ENCODE assay signal across 8 cellular contexts in genomic region chr2:159797468-159798375, GRCh38. TPM values are rescaled to one million over a fixed set of nuclear protein-coding genes. Genes with fewer than 3 reads are reported as not detected.
DNase-seq lines count a peak whose midpoint lies in the region; ATAC-seq and TF ChIP-seq lines count a peak whose summit lies in the region.

Gene CD302, minus strand, starts transcription at chr2:159798208. Its CDS starts 10 bp downstream, at chr2:159798198.

- WGBS in right cardiac atrium, result under 1% methylated on average over 83 of the region's 83 CpGs
- 2% methylated on average over 70 of the region's 83 CpGs for WGBS in prostate gland

- peaks cover 20% of the 10 kb centered on the region for H3K4me1 ChIP-seq in ACC112 (ENCODE audit: control insufficient read depth, insufficient read depth, low read length, unreplicated experiment)
- peaks cover 23% of the 10 kb centered on the region for H3K4me1 ChIP-seq in SJSA1 (replicated peaks)
- no peaks in the 10 kb centered on the region for H3K4me1 ChIP-seq in right cardiac atrium (ENCODE audit: control insufficient read depth, insufficient read depth, low read length)
- H3K4me1 ChIP-seq in prostate gland (replicated peaks), result no peaks in the 10 kb centered on the region

- H2AFZ ChIP-seq in ACC112 (ENCODE audit: low read length, unreplicated experiment), result peak within 1 kb of the TSS; percentile 97

- H3K27ac ChIP-seq in ACC112 (ENCODE audit: low read depth, low read length) (no peak within 1 kb of the TSS), SJSA1 (0 out of 2 replicates have a peak within 1 kb of the TSS, but pooled peaks have one; percentile 10), right cardiac atrium (ENCODE audit: low read length) (peak within 1 kb of the TSS; percentile 69), prostate gland (peak within 1 kb of the TSS; percentile 55 to 60)

- H3K9me3 ChIP-seq in SJSA1 (replicated peaks) (no peaks in the 10 kb centered on the region), right cardiac atrium (ENCODE audit: control insufficient read depth, low read length) (no peaks in the 10 kb centered on the region), prostate gland (no peaks in the 10 kb centered on the region)

- H3K36me3 ChIP-seq in ACC112 (ENCODE audit: insufficient read depth, low read length) (no peaks in the 10 kb centered on the region), SJSA1 (no peaks in the 10 kb centered on the region), prostate gland (no peaks in the 10 kb centered on the region)

- TF ChIP-seq POLR2A in prostate gland (IDR thresholded peaks at IDR 0.05), result no peak

- H3K4me3 ChIP-seq in ACC112 (ENCODE audit: low read depth, low read length), result peak within 1 kb of the TSS; percentile 94
- H3K4me3 ChIP-seq in SJSA1, result peak within 1 kb of the TSS; percentile 67
- H3K4me3 ChIP-seq in right cardiac atrium (ENCODE audit: low read length), result peak within 1 kb of the TSS; percentile 44
- H3K4me3 ChIP-seq in prostate gland, result peak within 1 kb of the TSS; percentile 50 to 68

- no peak for TF ChIP-seq CTCF in prostate gland (IDR thresholded peaks at IDR 0.05)

- DNase-seq in SJSA1 (ENCODE audit: low read depth in 1 of 2, low spot score in 2 of 2) (peak; percentile 67 to 70), amygdala (lab: John Stamatoyannopoulos, UW) (peak in 40 of 56 donors; percentile 5 to 62 (median 38)), right cardiac atrium (peak; percentile 85 to 94 (median 92)), prostate gland (ENCODE audit: low spot score) (peak; percentile 43), kidney glomerular epithelial cell (lab: John Stamatoyannopoulos, UW) (no peak)

- H3K79me2 ChIP-seq in ACC112 (ENCODE audit: control insufficient read depth, insufficient read depth, low read length, unreplicated experiment), result peaks cover 14% of the 10 kb centered on the region

- H3K27me3 ChIP-seq in ACC112 (ENCODE audit: insufficient read depth, low read length) (no peaks in the 10 kb centered on the region), SJSA1 (replicated peaks) (no peaks in the 10 kb centered on the region), right cardiac atrium (ENCODE audit: control insufficient read depth, insufficient read depth) (no peaks in the 10 kb centered on the region), prostate gland (replicated peaks; ENCODE audit: insufficient read depth) (no peaks in the 10 kb centered on the region)

- intact Hi-C loops in right cardiac atrium (cut with DNase I), result no loop called here
- intact Hi-C loops in prostate gland (cut with DNase I), result loop anchor here (5.0 to 10.0 kb wide), 2 partner anchors 85 to 183 kb away; partner anchors contain the start of genes BAZ2B and MARCHF7

- ATAC-seq in GM18502 (IDR thresholded peaks at IDR 0.05; ENCODE audit: poor library complexity, unreplicated experiment), result peak; percentile 72
- ATAC-seq in HG02981 (IDR thresholded peaks at IDR 0.05; ENCODE audit: unreplicated experiment), result peak; percentile 55
- peak; percentile 90 to 94 for ATAC-seq in right cardiac atrium

RNA-seq across cellular contexts. Expression of gene CD302, which starts in this region (rescaled TPM):
- 12.6 and 16.4 TPM in 2 replicates for total RNA-seq in SJSA1 (2014; rRNA removed; shearing (Covaris generic))
- total RNA-seq in right cardiac atrium (10 to 100 TPM; 26.4 to 33.7 (median 30.1) TPM), prostate gland (10 to 100 TPM; 39.3 to 40.4 TPM)
- polyA plus RNA-seq in right cardiac atrium, result 23.8 TPM

Comparison
In these comparisons a context has a peak if more than half of its experiments do, and no peak if none do; other contexts are left out.
1. H3K4me3 ChIP-seq: peak in every context shown above with its lines; median percentile 94 in ACC112; 67 in SJSA1; 59 in prostate gland; 44 in right cardiac atrium.